ENCODE assay signal across 1 cellular context in genomic region chr19:42401365-42402303, GRCh38.
TF ChIP-seq lines count a peak whose summit lies in the region.

No MANE protein-coding gene starts in this region.

TF ChIP-seq in H1, 55 proteins besides CTCF, POLR2A, EP300 and RAD21 (continued from another document):
- TF ChIP-seq TAF7 (optimal IDR thresholded peaks at IDR 0.05; ENCODE audit: borderline replicate concordance, low read depth, low read length) (peak; percentile 63), JUND (IDR thresholded peaks at IDR 0.05; ENCODE audit: low read length) (peak; percentile 14; the same call in 1 of the 2 replicates), ZNF274 (IDR thresholded peaks at IDR 0.05; ENCODE audit: borderline replicate concordance, extremely low read depth, low read length) (no peak), KDM4A (IDR thresholded peaks at IDR 0.05; ENCODE audit: low read depth, low read length, severe bottlenecking) (peak; percentile 41), BCL11A (IDR thresholded peaks at IDR 0.05; ENCODE audit: low read depth in 2 of 2, low read length in 2 of 2) (no peak), SIN3A (conservative IDR thresholded peaks at IDR 0.05 in 1 of 2, IDR thresholded peaks at IDR 0.05 in 1 of 2; ENCODE audit: low read depth in 1 of 2, low read length in 2 of 2) (peak; percentile 34 to 79; a peak in 2 of 4 replicates), CREB1 (IDR thresholded peaks at IDR 0.05) (peak; percentile 40), NRF1 (IDR thresholded peaks at IDR 0.05; ENCODE audit: low read depth, low read length) (peak; percentile 33; the same call in 1 of the 2 replicates), GTF2F1 (IDR thresholded peaks at IDR 0.05; ENCODE audit: borderline replicate concordance, low read depth, low read length) (peak; percentile 22; the same call in 1 of the 2 replicates), PHF8 (conservative IDR thresholded peaks at IDR 0.05; ENCODE audit: low read depth, low read length) (peak; percentile 51; the same call in 1 of the 2 replicates), SP1 (IDR thresholded peaks at IDR 0.05; ENCODE audit: low read depth, low read length) (peak; percentile 93), TCF12 (IDR thresholded peaks at IDR 0.05; ENCODE audit: low read depth, low read length) (0 out of 2 replicates have a peak, but pooled peaks have one; percentile 13), SAP30 (IDR thresholded peaks at IDR 0.05; ENCODE audit: insufficient read depth, insufficient replicate concordance, low read length) (no peak), E2F6 (IDR thresholded peaks at IDR 0.05) (0 out of 2 replicates have a peak, but pooled peaks have one; percentile 16), GABPA (IDR thresholded peaks at IDR 0.05; ENCODE audit: borderline replicate concordance, insufficient read depth, low read length) (peak; percentile 49; the same call in 1 of the 2 replicates), CHD2 (IDR thresholded peaks at IDR 0.05; ENCODE audit: low read length) (no peak), RBBP5 (IDR thresholded peaks at IDR 0.05; ENCODE audit: borderline replicate concordance, low read depth, low read length) (no peak), BACH1 (IDR thresholded peaks at IDR 0.05; ENCODE audit: low read length) (peak; percentile 59), CHD1 (IDR thresholded peaks at IDR 0.05; ENCODE audit: low read depth, low read length) (no peak), TBP (IDR thresholded peaks at IDR 0.05; ENCODE audit: low read depth, low read length) (peak; percentile 55; the same call in 1 of the 2 replicates), YY1 (IDR thresholded peaks at IDR 0.05; ENCODE audit: low read depth, low read length) (peak; percentile 60; the same call in 1 of the 2 replicates), TAF1 (IDR thresholded peaks at IDR 0.05; ENCODE audit: low read depth, low read length) (peak; percentile 25; the same call in 1 of the 2 replicates), EGR1 (IDR thresholded peaks at IDR 0.05; ENCODE audit: borderline replicate concordance, low read depth, low read length) (0 out of 2 replicates have a peak, but pooled peaks have one; percentile 35), SRF (IDR thresholded peaks at IDR 0.05; ENCODE audit: low read depth, low read length) (no peak), ASH2L (IDR thresholded peaks at IDR 0.05; ENCODE audit: low read length) (peak; percentile 71)
- TF ChIP-seq, protein P1, sequence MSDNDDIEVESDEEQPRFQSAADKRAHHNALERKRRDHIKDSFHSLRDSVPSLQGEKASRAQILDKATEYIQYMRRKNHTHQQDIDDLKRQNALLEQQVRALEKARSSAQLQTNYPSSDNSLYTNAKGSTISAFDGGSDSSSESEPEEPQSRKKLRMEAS (IDR thresholded peaks at IDR 0.05) = peak; percentile 81
- TF ChIP-seq, protein P2, sequence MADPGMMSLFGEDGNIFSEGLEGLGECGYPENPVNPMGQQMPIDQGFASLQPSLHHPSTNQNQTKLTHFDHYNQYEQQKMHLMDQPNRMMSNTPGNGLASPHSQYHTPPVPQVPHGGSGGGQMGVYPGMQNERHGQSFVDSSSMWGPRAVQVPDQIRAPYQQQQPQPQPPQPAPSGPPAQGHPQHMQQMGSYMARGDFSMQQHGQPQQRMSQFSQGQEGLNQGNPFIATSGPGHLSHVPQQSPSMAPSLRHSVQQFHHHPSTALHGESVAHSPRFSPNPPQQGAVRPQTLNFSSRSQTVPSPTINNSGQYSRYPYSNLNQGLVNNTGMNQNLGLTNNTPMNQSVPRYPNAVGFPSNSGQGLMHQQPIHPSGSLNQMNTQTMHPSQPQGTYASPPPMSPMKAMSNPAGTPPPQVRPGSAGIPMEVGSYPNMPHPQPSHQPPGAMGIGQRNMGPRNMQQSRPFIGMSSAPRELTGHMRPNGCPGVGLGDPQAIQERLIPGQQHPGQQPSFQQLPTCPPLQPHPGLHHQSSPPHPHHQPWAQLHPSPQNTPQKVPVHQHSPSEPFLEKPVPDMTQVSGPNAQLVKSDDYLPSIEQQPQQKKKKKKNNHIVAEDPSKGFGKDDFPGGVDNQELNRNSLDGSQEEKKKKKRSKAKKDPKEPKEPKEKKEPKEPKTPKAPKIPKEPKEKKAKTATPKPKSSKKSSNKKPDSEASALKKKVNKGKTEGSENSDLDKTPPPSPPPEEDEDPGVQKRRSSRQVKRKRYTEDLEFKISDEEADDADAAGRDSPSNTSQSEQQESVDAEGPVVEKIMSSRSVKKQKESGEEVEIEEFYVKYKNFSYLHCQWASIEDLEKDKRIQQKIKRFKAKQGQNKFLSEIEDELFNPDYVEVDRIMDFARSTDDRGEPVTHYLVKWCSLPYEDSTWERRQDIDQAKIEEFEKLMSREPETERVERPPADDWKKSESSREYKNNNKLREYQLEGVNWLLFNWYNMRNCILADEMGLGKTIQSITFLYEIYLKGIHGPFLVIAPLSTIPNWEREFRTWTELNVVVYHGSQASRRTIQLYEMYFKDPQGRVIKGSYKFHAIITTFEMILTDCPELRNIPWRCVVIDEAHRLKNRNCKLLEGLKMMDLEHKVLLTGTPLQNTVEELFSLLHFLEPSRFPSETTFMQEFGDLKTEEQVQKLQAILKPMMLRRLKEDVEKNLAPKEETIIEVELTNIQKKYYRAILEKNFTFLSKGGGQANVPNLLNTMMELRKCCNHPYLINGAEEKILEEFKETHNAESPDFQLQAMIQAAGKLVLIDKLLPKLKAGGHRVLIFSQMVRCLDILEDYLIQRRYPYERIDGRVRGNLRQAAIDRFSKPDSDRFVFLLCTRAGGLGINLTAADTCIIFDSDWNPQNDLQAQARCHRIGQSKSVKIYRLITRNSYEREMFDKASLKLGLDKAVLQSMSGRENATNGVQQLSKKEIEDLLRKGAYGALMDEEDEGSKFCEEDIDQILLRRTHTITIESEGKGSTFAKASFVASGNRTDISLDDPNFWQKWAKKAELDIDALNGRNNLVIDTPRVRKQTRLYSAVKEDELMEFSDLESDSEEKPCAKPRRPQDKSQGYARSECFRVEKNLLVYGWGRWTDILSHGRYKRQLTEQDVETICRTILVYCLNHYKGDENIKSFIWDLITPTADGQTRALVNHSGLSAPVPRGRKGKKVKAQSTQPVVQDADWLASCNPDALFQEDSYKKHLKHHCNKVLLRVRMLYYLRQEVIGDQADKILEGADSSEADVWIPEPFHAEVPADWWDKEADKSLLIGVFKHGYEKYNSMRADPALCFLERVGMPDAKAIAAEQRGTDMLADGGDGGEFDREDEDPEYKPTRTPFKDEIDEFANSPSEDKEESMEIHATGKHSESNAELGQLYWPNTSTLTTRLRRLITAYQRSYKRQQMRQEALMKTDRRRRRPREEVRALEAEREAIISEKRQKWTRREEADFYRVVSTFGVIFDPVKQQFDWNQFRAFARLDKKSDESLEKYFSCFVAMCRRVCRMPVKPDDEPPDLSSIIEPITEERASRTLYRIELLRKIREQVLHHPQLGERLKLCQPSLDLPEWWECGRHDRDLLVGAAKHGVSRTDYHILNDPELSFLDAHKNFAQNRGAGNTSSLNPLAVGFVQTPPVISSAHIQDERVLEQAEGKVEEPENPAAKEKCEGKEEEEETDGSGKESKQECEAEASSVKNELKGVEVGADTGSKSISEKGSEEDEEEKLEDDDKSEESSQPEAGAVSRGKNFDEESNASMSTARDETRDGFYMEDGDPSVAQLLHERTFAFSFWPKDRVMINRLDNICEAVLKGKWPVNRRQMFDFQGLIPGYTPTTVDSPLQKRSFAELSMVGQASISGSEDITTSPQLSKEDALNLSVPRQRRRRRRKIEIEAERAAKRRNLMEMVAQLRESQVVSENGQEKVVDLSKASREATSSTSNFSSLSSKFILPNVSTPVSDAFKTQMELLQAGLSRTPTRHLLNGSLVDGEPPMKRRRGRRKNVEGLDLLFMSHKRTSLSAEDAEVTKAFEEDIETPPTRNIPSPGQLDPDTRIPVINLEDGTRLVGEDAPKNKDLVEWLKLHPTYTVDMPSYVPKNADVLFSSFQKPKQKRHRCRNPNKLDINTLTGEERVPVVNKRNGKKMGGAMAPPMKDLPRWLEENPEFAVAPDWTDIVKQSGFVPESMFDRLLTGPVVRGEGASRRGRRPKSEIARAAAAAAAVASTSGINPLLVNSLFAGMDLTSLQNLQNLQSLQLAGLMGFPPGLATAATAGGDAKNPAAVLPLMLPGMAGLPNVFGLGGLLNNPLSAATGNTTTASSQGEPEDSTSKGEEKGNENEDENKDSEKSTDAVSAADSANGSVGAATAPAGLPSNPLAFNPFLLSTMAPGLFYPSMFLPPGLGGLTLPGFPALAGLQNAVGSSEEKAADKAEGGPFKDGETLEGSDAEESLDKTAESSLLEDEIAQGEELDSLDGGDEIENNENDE (IDR thresholded peaks at IDR 0.05; ENCODE audit: insufficient replicate concordance, low read length) = no peak
- TF ChIP-seq, protein P3, sequence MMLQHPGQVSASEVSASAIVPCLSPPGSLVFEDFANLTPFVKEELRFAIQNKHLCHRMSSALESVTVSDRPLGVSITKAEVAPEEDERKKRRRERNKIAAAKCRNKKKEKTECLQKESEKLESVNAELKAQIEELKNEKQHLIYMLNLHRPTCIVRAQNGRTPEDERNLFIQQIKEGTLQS (IDR thresholded peaks at IDR 0.05; ENCODE audit: insufficient read depth, low read depth, low read length) = 0 out of 2 replicates have a peak, but pooled peaks have one; percentile 19
TF ChIP-seq in H1: peak in this region for 23.
